In genomic region chr2:33904801-33905200, GRCh38 we compare ENCODE assay signal across 36 cellular contexts.
"Had no signal": no experiment of that assay in that cellular context is flagged by ENCODE, and none has a peak within 500 bp of the region (broad histone marks: within the 10 kb centered on the region; RNA-seq: fewer than 3 reads in every experiment).

No MANE protein-coding gene starts in this region.

- H3K27me3 Mint-ChIP-seq: activated B cell treated with CpG ODN at 0.5 μM for 24 hours; activated CD4-positive, alpha-beta memory T cell treated with anti-CD3 and anti-CD28 coated beads for 36 hours; activated CD4-positive, alpha-beta T cell treated with anti-CD3 and anti-CD28 coated beads, Interleukin-2, amount 10 ng/mL, durations not matched to agents 24 days and 14 days; activated CD8-positive, alpha-beta T cell treated with anti-CD3 and anti-CD28 coated beads for 36 hours; activated naive CD8-positive, alpha-beta T cell treated with anti-CD3 and anti-CD28 coated beads, Interleukin-2, amount 10 ng/mL, durations not matched to agents 7 days and 5 days; activated naive CD8-positive, alpha-beta T cell treated with anti-CD3 and anti-CD28 coated beads, Interleukin-2, amount 50 U/mL, for 24 hours; brain had no signal

- H3K4me1 ChIP-seq: ascending aorta had no signal

- H3K9me3 ChIP-seq: ascending aorta had no signal

- H3K36me3 ChIP-seq: ascending aorta, cardiac muscle cell had no signal

- H3K27ac Mint-ChIP-seq: activated B cell treated with CpG ODN at 0.5 μM for 24 hours; activated CD4-positive, alpha-beta memory T cell treated with anti-CD3 and anti-CD28 coated beads for 36 hours; activated CD4-positive, alpha-beta T cell treated with anti-CD3 and anti-CD28 coated beads, Interleukin-2, amount 10 ng/mL, durations not matched to agents 24 days and 14 days; activated CD8-positive, alpha-beta T cell treated with anti-CD3 and anti-CD28 coated beads for 36 hours; activated naive CD4-positive, alpha-beta T cell treated with anti-CD3 and anti-CD28 coated beads for 36 hours; activated naive CD8-positive, alpha-beta T cell treated with anti-CD3 and anti-CD28 coated beads, Interleukin-2, amount 10 ng/mL, durations not matched to agents 7 days and 5 days; activated naive CD8-positive, alpha-beta T cell treated with anti-CD3 and anti-CD28 coated beads, Interleukin-2, amount 50 U/mL, for 24 hours; activated T-cell treated with anti-CD3 and anti-CD28 coated beads, Interleukin-2, amount 50 U/mL, for 72 hours; activated T-helper 1 cell treated with anti-CD3 and anti-CD28 coated beads, Interleukin-12 subunit alpha, Interleukin-12 subunit beta, Interleukin-2, Interleukin-4 antibody, amounts not matched to agents 30 ng/mL and 10 ng/mL and 1 ng/mL, durations not matched to agents 14 hours and 24 hours and 36 hours; activated T-helper 17 cell treated with anti-CD3 and anti-CD28 coated beads, Interleukin-2, amount 50 U/mL, for 72 hours; brain; T-helper 1 cell treated with Interleukin-12 subunit alpha and Interleukin-12 subunit beta and Interleukin-4 antibody, amounts not matched to agents 30 μg/mL and 1 μg/mL, for 36 hours; T-helper 2 cell treated with Interferon-gamma antibody and Interleukin-4, amounts not matched to agents 5 μg/mL and 100 μg/mL, for 36 hours had no signal

- DNase-seq: activated B cell treated with CpG ODN at 0.5 μM for 24 hours; activated CD4-positive, alpha-beta memory T cell treated with anti-CD3 and anti-CD28 coated beads for 36 hours; activated CD4-positive, alpha-beta T cell treated with anti-CD3 and anti-CD28 coated beads for 4 hours; activated CD4-positive, alpha-beta T cell treated with anti-CD3 and anti-CD28 coated beads, Interleukin-2, amount 10 ng/mL, durations not matched to agents 24 days and 14 days; activated CD4-positive, alpha-beta T cell treated with anti-CD3 and anti-CD28 coated beads, Interleukin-2, amount 50 U/mL, for 1 hour; activated CD4-positive, alpha-beta T cell treated with anti-CD3 and anti-CD28 coated beads, Interleukin-2, amount 50 U/mL, for 4 hours; activated CD4-positive, CD25-positive, alpha-beta regulatory T cell treated with anti-CD3 and anti-CD28 coated beads, Interleukin-2, amount 50 U/mL, for 72 hours; activated CD8-positive, alpha-beta memory T cell treated with anti-CD3 and anti-CD28 coated beads, Interleukin-2, amount 50 U/mL, for 4 hours; activated CD8-positive, alpha-beta T cell treated with anti-CD3 and anti-CD28 coated beads for 36 hours; activated effector memory CD4-positive, alpha-beta T cell treated with anti-CD3 and anti-CD28 coated beads, Interleukin-2, amount 50 U/mL, for 16 hours; activated gamma-delta T cell treated with Interleukin-2 at 50 U/mL for 16 hours; activated naive CD4-positive, alpha-beta T cell; activated naive CD4-positive, alpha-beta T cell treated with anti-CD3 and anti-CD28 coated beads for 36 hours; activated naive CD4-positive, alpha-beta T cell treated with anti-CD3 and anti-CD28 coated beads, Interleukin-2, amount 50 U/mL, for 16 hours; activated naive CD8-positive, alpha-beta T cell treated with anti-CD3 and anti-CD28 coated beads, Interleukin-2, amount 10 ng/mL, durations not matched to agents 7 days and 5 days; activated naive CD8-positive, alpha-beta T cell treated with anti-CD3 and anti-CD28 coated beads, Interleukin-2, amount 50 U/mL, for 24 hours; activated T-cell treated with anti-CD3 and anti-CD28 coated beads for 4 hours; activated T-cell treated with anti-CD3 and anti-CD28 coated beads, Interleukin-2, amount 50 U/mL, for 1 hour; activated T-cell treated with anti-CD3 and anti-CD28 coated beads, Interleukin-2, amount 50 U/mL, for 4 hours; activated T-cell treated with anti-CD3 and anti-CD28 coated beads, Interleukin-2, amount 50 U/mL, for 72 hours; amygdala; anterior cingulate cortex; caudate nucleus; T-helper 1 cell; T-helper 2 cell; T-helper 9 cell had no signal

- ATAC-seq: activated CD8-positive, alpha-beta T cell treated with anti-CD3 and anti-CD28 coated beads for 36 hours; activated naive CD4-positive, alpha-beta T cell treated with anti-CD3 and anti-CD28 coated beads, Interleukin-2, amount 50 U/mL, for 72 hours; activated naive CD8-positive, alpha-beta T cell treated with anti-CD3 and anti-CD28 coated beads, Interleukin-2, amount 50 U/mL, for 24 hours; activated T-cell treated with anti-CD3 and anti-CD28 coated beads, Interleukin-2, amount 50 U/mL, for 4 hours; activated T-cell treated with anti-CD3 and anti-CD28 coated beads, Interleukin-2, amount 50 U/mL, for 72 hours; activated T-helper 17 cell treated with anti-CD3 and anti-CD28 coated beads, Interleukin-2, amount 50 U/mL, for 72 hours had no signal

- H3K4me1 Mint-ChIP-seq: activated B cell treated with CpG ODN at 0.5 μM for 24 hours; activated CD4-positive, alpha-beta T cell treated with anti-CD3 and anti-CD28 coated beads, Interleukin-2, amount 10 ng/mL, durations not matched to agents 24 days and 14 days; activated naive CD8-positive, alpha-beta T cell treated with anti-CD3 and anti-CD28 coated beads, Interleukin-2, amount 10 ng/mL, durations not matched to agents 7 days and 5 days; activated naive CD8-positive, alpha-beta T cell treated with anti-CD3 and anti-CD28 coated beads, Interleukin-2, amount 50 U/mL, for 24 hours; activated T-helper 17 cell treated with anti-CD3 and anti-CD28 coated beads, Interleukin-2, amount 50 U/mL, for 72 hours had no signal

- H3K27me3 ChIP-seq: ascending aorta, cardiac muscle cell had no signal

- H3K27ac ChIP-seq: ascending aorta, cardiac muscle cell, VCaP had no signal

- H3K4me3 Mint-ChIP-seq: activated B cell treated with CpG ODN at 0.5 μM for 24 hours; activated CD4-positive, alpha-beta memory T cell treated with anti-CD3 and anti-CD28 coated beads for 36 hours; activated CD4-positive, alpha-beta T cell treated with anti-CD3 and anti-CD28 coated beads, Interleukin-2, amount 10 ng/mL, durations not matched to agents 24 days and 14 days; activated CD8-positive, alpha-beta T cell treated with anti-CD3 and anti-CD28 coated beads for 36 hours; activated naive CD4-positive, alpha-beta T cell treated with anti-CD3 and anti-CD28 coated beads for 36 hours; activated naive CD8-positive, alpha-beta T cell treated with anti-CD3 and anti-CD28 coated beads, Interleukin-2, amount 10 ng/mL, durations not matched to agents 7 days and 5 days; activated naive CD8-positive, alpha-beta T cell treated with anti-CD3 and anti-CD28 coated beads, Interleukin-2, amount 50 U/mL, for 24 hours; activated T-cell treated with anti-CD3 and anti-CD28 coated beads, Interleukin-2, amount 50 U/mL, for 4 hours; activated T-cell treated with anti-CD3 and anti-CD28 coated beads, Interleukin-2, amount 50 U/mL, for 72 hours; activated T-helper 1 cell treated with anti-CD3 and anti-CD28 coated beads, Interleukin-12 subunit alpha, Interleukin-12 subunit beta, Interleukin-2, Interleukin-4 antibody, amounts not matched to agents 30 ng/mL and 10 ng/mL and 1 ng/mL, durations not matched to agents 14 hours and 24 hours and 36 hours; activated T-helper 17 cell treated with anti-CD3 and anti-CD28 coated beads, Interleukin-2, amount 50 U/mL, for 72 hours; brain; T-helper 1 cell treated with Interleukin-12 subunit alpha and Interleukin-12 subunit beta and Interleukin-4 antibody, amounts not matched to agents 30 μg/mL and 1 μg/mL, for 36 hours; T-helper 2 cell treated with Interferon-gamma antibody and Interleukin-4, amounts not matched to agents 5 μg/mL and 100 μg/mL, for 36 hours had no signal

- FAIRE-seq: bronchial epithelial cell had no signal

- H3K36me3 Mint-ChIP-seq: activated CD4-positive, alpha-beta memory T cell treated with anti-CD3 and anti-CD28 coated beads for 36 hours; activated naive CD8-positive, alpha-beta T cell treated with anti-CD3 and anti-CD28 coated beads, Interleukin-2, amount 10 ng/mL, durations not matched to agents 7 days and 5 days; brain had no signal

- H3K4me3 ChIP-seq: ascending aorta, cardiac muscle cell had no signal
